ENCODE assay signal across 8 cellular contexts in the genomic region with DNA sequence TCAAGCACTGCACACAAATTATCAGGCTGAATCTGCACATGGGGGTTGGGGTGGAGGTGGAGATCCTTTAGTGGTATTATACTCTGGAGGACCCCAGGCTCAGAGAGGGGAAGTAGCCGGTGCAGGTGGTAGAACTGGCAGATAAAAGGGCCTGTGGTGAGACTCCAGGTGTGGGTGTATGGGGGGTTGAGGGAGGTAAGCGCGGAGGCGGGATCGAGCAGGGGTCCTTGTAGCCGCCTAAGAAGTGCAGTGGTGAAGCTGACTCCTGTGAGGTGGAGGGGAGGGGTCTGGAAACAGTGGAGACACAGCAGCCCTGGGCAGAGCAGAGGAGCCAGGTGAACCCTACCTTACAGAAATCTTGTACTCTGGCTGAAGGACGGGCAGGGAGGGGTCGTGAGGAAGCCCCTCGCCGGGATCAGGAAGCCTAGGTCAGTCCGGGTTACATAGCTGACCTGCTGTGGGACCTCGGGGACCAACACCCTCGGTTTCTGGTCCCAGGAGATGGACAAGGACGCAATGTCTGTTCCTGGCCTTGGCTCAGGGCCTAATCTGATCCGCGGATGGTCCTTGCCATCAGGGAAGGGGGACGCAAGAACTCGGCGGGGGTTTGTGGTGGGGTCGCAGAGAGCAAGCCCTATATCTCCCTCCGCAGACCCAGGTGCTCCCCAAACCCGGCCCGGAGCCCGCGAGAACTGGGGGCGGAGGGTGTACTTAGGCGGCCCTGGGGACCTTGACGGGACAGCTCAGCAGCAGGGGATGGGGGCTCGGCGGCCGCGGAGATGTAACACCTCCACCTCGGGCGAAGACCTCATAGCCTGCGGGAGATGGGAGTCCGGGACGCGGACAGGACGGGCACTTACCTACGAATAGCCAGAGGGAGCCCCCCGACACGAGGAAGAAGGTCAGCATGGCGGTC. TPM values are rescaled to one million over a fixed set of nuclear protein-coding genes. Genes with fewer than 3 reads are reported as not detected.
DNase-seq lines count a peak whose midpoint lies in the region; ATAC-seq and TF ChIP-seq lines count a peak whose summit lies in the region.

No MANE protein-coding gene starts in this region.

- peaks cover 80% of the 10 kb centered on the region for H3K27me3 Mint-ChIP-seq in CD4-positive, CD25-positive, alpha-beta regulatory T cell
- peaks cover 75% of the 10 kb centered on the region for H3K27me3 Mint-ChIP-seq in neural crest cell (ENCODE audit: low read depth)

- H3K36me3 Mint-ChIP-seq in CD4-positive, CD25-positive, alpha-beta regulatory T cell: no peaks in the 10 kb centered on the region
- H3K36me3 Mint-ChIP-seq in neural crest cell (ENCODE audit: low read depth): no peaks in the 10 kb centered on the region

- peak overlapping the region; percentile 63 to 85 (median 78) for H3K4me3 Mint-ChIP-seq in CD4-positive, CD25-positive, alpha-beta regulatory T cell
- H3K4me3 Mint-ChIP-seq in neural crest cell: peak overlapping the region; percentile 85

- H3K4me1 Mint-ChIP-seq in CD4-positive, CD25-positive, alpha-beta regulatory T cell: peaks cover 0 to 20% (median 12%) of the 10 kb centered on the region in 4 donors
- peaks cover 11% of the 10 kb centered on the region for H3K4me1 Mint-ChIP-seq in neural crest cell

- no peak overlapping the region for H3K27ac ChIP-seq in CD4-positive, CD25-positive, alpha-beta regulatory T cell (ENCODE audit: insufficient read depth, low read length, poor library complexity, severe bottlenecking)
- no peak overlapping the region for H3K27ac ChIP-seq in Peyer's patch

- no peak for TF ChIP-seq POLR2A in Peyer's patch (IDR thresholded peaks at IDR 0.05)

- no peak for DNase-seq in CD4-positive, CD25-positive, alpha-beta regulatory T cell
- DNase-seq in Peyer's patch: peak in 2 of 3 donors; percentile 39 to 46
- DNase-seq in neural crest cell (ENCODE audit: low read depth, low spot score): no peak
- DNase-seq in RPMI8226: no peak
- DNase-seq in Ammon's horn (ENCODE audit: low spot score): no peak

- peak overlapping the region; percentile 42 for H3K9ac ChIP-seq in endocrine pancreas (ENCODE audit: control insufficient read depth, insufficient read depth, low read length)

- peaks cover 0 to 2% (median 0%) of the 10 kb centered on the region in 7 donors for H3K9me3 Mint-ChIP-seq in CD4-positive, CD25-positive, alpha-beta regulatory T cell
- no peaks in the 10 kb centered on the region for H3K9me3 Mint-ChIP-seq in neural crest cell

- H3K36me3 ChIP-seq in CD4-positive, CD25-positive, alpha-beta regulatory T cell (ENCODE audit: control insufficient read depth, insufficient read depth, low read length): no peaks in the 10 kb centered on the region
- no peaks in the 10 kb centered on the region for H3K36me3 ChIP-seq in Peyer's patch
- H3K36me3 ChIP-seq in endocrine pancreas (ENCODE audit: control insufficient read depth, insufficient read depth, low read length): no peaks in the 10 kb centered on the region

- no peaks in the 10 kb centered on the region for H3K9me3 ChIP-seq in CD4-positive, CD25-positive, alpha-beta regulatory T cell (ENCODE audit: control insufficient read depth in 2 of 2, low read length in 2 of 2)
- H3K9me3 ChIP-seq in Peyer's patch: peaks cover 0 to 3% (median 0%) of the 10 kb centered on the region in 4 donors
- H3K9me3 ChIP-seq in endocrine pancreas (ENCODE audit: control insufficient read depth, low read length): no peaks in the 10 kb centered on the region

- H3K4me1 ChIP-seq in CD4-positive, CD25-positive, alpha-beta regulatory T cell (ENCODE audit: control insufficient read depth, insufficient read depth, low read length, poor library complexity, severe bottlenecking): peaks cover 13% of the 10 kb centered on the region
- H3K4me1 ChIP-seq in Peyer's patch (peaks cover 0 to 11% (median 5%) of the 10 kb centered on the region in 4 donors), endocrine pancreas (ENCODE audit: control insufficient read depth, insufficient read depth, low read length) (no peaks in the 10 kb centered on the region)

- no peak for ATAC-seq in CD4-positive, CD25-positive, alpha-beta regulatory T cell (ENCODE audit: low read depth in 2 of 2)
- ATAC-seq in HG03460 (IDR thresholded peaks at IDR 0.05; ENCODE audit: unreplicated experiment) (no peak), GM18511 (IDR thresholded peaks at IDR 0.05; ENCODE audit: unreplicated experiment) (no peak)

- no peak overlapping the region for H3K4me3 ChIP-seq in CD4-positive, CD25-positive, alpha-beta regulatory T cell (ENCODE audit: low read depth, low read length)
- H3K4me3 ChIP-seq in Peyer's patch: peak overlapping the region; percentile 45 to 82 (median 64)
- H3K4me3 ChIP-seq in endocrine pancreas (ENCODE audit: control insufficient read depth, insufficient read depth, low read length): no peak overlapping the region

- TF ChIP-seq CTCF in Peyer's patch (IDR thresholded peaks at IDR 0.05) (no peak), neural crest cell (conservative IDR thresholded peaks at IDR 0.05) (no peak)

- H3K27me3 ChIP-seq in CD4-positive, CD25-positive, alpha-beta regulatory T cell (ENCODE audit: control insufficient read depth, insufficient read depth, low read length): peaks cover 43% of the 10 kb centered on the region
- H3K27me3 ChIP-seq in Peyer's patch (peaks cover 0 to 11% of the 10 kb centered on the region in 2 donors), endocrine pancreas (ENCODE audit: control insufficient read depth, insufficient read depth, low read length) (no peaks in the 10 kb centered on the region)

- H3K27ac Mint-ChIP-seq in CD4-positive, CD25-positive, alpha-beta regulatory T cell: peak overlapping the region in 2 of 3 donors; percentile 54 to 59
- H3K27ac Mint-ChIP-seq in neural crest cell (ENCODE audit: unreplicated experiment): no peak overlapping the region

RNA-seq across cellular contexts. Expression of gene ACSL6, which starts 0.6 kb away (rescaled TPM):
- total RNA-seq in CD4-positive, CD25-positive, alpha-beta regulatory T cell: 5.5 TPM
- polyA plus RNA-seq in CD4-positive, CD25-positive, alpha-beta regulatory T cell: 1 to 10 TPM; 3.0 to 5.7 (median 4.5) TPM
- total RNA-seq in Peyer's patch (10 to 100 TPM in 1 of 4 donors, 1 to 10 TPM in 2, not detected in 1; 1.1 to 12.4 (median 7.4) TPM), neural crest cell (0.84 and 1.7 TPM in 2 replicates)

RNA-seq across cellular contexts. Expression of gene IL3, which starts 49.6 kb away (rescaled TPM):
- not detected for total RNA-seq in CD4-positive, CD25-positive, alpha-beta regulatory T cell
- not detected for polyA plus RNA-seq in CD4-positive, CD25-positive, alpha-beta regulatory T cell
- total RNA-seq in Peyer's patch (not detected), neural crest cell (not detected in 2 replicates)

Comparison
In these comparisons a context has a peak if more than half of its experiments do, and no peak if none do; other contexts are left out.
1. DNase-seq: peak in Peyer's patch (2 of 3); none in CD4-positive, CD25-positive, alpha-beta regulatory T cell (0 of 3), neural crest cell (single experiment), RPMI8226 (single experiment) and Ammon's horn (single experiment).
2. H3K4me3 ChIP-seq: peak in Peyer's patch (4 of 4); none in CD4-positive, CD25-positive, alpha-beta regulatory T cell (single experiment) and endocrine pancreas (single experiment).